29 cellular contexts compared by ENCODE assay signal in the genomic region with DNA sequence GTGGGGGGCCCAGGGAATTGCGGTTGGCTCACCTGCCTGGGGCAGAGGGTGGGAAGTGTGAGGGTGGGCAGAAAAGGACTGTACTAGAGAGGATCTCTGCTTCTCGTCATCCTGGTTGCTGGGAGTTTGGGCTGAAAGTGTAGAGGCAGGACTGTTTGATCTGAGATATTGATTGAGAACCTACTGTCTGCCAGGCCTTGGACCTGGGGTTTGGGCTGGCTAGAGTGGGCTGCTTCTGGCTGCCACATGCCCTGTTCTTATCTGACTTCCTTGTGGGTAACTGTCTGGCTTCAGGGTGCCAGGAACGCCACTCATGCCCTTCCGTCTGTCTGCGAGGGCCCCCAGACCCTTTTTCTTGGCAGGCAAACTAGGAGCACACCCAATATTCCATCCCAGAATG.
"Had no signal": no experiment of that assay in that cellular context is flagged by ENCODE, and none has a peak within 500 bp of the region (broad histone marks: within the 10 kb centered on the region; RNA-seq: fewer than 3 reads in every experiment).

No MANE protein-coding gene starts in this region.

- H3K27ac ChIP-seq: body of pancreas, brain microvascular endothelial cell, breast epithelium, WERI-Rb-1 had no signal

- ATAC-seq: activated CD4-positive, alpha-beta T cell treated with anti-CD3 and anti-CD28 coated beads for 36 hours; activated CD4-positive, CD25-positive, alpha-beta regulatory T cell treated with anti-CD3 and anti-CD28 coated beads, Interleukin-2, amount 50 U/mL, for 24 hours; activated CD8-positive, alpha-beta memory T cell treated with anti-CD3 and anti-CD28 coated beads, Interleukin-2, amount 10 ng/mL, durations not matched to agents 7 days and 5 days; activated CD8-positive, alpha-beta T cell treated with anti-CD3 and anti-CD28 coated beads, Interleukin-2, amount 10 ng/mL, durations not matched to agents 7 days and 5 days; body of pancreas; WTC11 had no signal

- DNase-seq: activated CD4-positive, alpha-beta memory T cell treated with anti-CD3 and anti-CD28 coated beads, Interleukin-2, amount 10 ng/mL, durations not matched to agents 7 days and 5 days; activated CD4-positive, alpha-beta T cell treated with anti-CD3 and anti-CD28 coated beads for 1 hour; activated CD4-positive, alpha-beta T cell treated with anti-CD3 and anti-CD28 coated beads for 36 hours; activated CD4-positive, alpha-beta T cell treated with anti-CD3 and anti-CD28 coated beads for 48 hours; activated CD4-positive, alpha-beta T cell treated with anti-CD3 and anti-CD28 coated beads, Interleukin-2, amount 10 ng/mL, durations not matched to agents 7 days and 5 days; activated CD4-positive, alpha-beta T cell treated with anti-CD3 and anti-CD28 coated beads, Interleukin-2, amount 50 U/mL, for 48 hours; activated CD4-positive, CD25-positive, alpha-beta regulatory T cell; activated CD8-positive, alpha-beta memory T cell treated with anti-CD3 and anti-CD28 coated beads for 24 hours; activated CD8-positive, alpha-beta memory T cell treated with anti-CD3 and anti-CD28 coated beads, Interleukin-2, amount 10 ng/mL, durations not matched to agents 7 days and 5 days; activated CD8-positive, alpha-beta memory T cell treated with anti-CD3 and anti-CD28 coated beads, Interleukin-2, amount 50 U/mL, for 48 hours; activated CD8-positive, alpha-beta T cell treated with anti-CD3 and anti-CD28 coated beads, Interleukin-2, amount 10 ng/mL, durations not matched to agents 7 days and 5 days; activated effector memory CD4-positive, alpha-beta T cell treated with Interleukin-2 at 50 U/mL for 16 hours; activated gamma-delta T cell; activated naive CD4-positive, alpha-beta T cell treated with anti-CD3 and anti-CD28 coated beads, Interleukin-2, amount 10 ng/mL, durations not matched to agents 7 days and 5 days; activated naive CD4-positive, alpha-beta T cell treated with Interleukin-2 at 50 U/mL for 16 hours; activated T-cell treated with anti-CD3 and anti-CD28 coated beads, Interleukin-2, amount 50 U/mL, for 24 hours; activated T-cell treated with anti-CD3 and anti-CD28 coated beads, Interleukin-2, amount 50 U/mL, for 48 hours; amygdala; anterior cingulate cortex; body of pancreas; brain microvascular endothelial cell; central memory CD4-positive, alpha-beta T cell; T-helper 1 cell; T-helper 2 cell; T-helper 9 cell; WERI-Rb-1 had no signal

- H3K36me3 ChIP-seq: brain microvascular endothelial cell, breast epithelium, WERI-Rb-1 had no signal

- H3K4me3 ChIP-seq: body of pancreas, breast epithelium had no signal

- H3K9me3 ChIP-seq: body of pancreas, breast epithelium had no signal

- H3K4me1 ChIP-seq: body of pancreas, breast epithelium had no signal

- H3K27me3 ChIP-seq: body of pancreas, brain microvascular endothelial cell, breast epithelium had no signal
